In genomic region chr10:126525326-126525725, GRCh38 we compare ENCODE assay signal across 17 cellular contexts.
DNase-seq lines count a peak whose midpoint lies in the region; ATAC-seq and TF ChIP-seq lines count a peak whose summit lies in the region.
"Had no signal": no experiment of that assay in that cellular context is flagged by ENCODE, and none has a peak within 500 bp of the region (broad histone marks: within the 10 kb centered on the region; RNA-seq: fewer than 3 reads in every experiment).

No MANE protein-coding gene starts in this region.

- ATAC-seq in HG03521 (IDR thresholded peaks at IDR 0.05; ENCODE audit: unreplicated experiment), result no peak
- ATAC-seq: GM23338 had no signal

- H3K9me3 Mint-ChIP-seq in nephron progenitor cell, result no peaks in the 10 kb centered on the region
- H3K9me3 Mint-ChIP-seq: CD4-positive, alpha-beta T cell; GM23338 had no signal

- no peak overlapping the region for H3K4me3 Mint-ChIP-seq in nephron progenitor cell
- H3K4me3 Mint-ChIP-seq: B cell; CD4-positive, alpha-beta T cell; GM23338 had no signal

- H3K4me1 Mint-ChIP-seq in nephron progenitor cell, result peaks cover 20% of the 10 kb centered on the region
- H3K4me1 Mint-ChIP-seq: B cell had no signal

- peaks cover 12% of the 10 kb centered on the region for H3K27me3 Mint-ChIP-seq in nephron progenitor cell (ENCODE audit: low read depth, poor library complexity)

- no peak for TF ChIP-seq CTCF in nephron progenitor cell (IDR thresholded peaks at IDR 0.05)

- intact Hi-C loops in posterior vena cava (cut with DNase I), result no loop called here

- peak overlapping the region; percentile 56 for H3K27ac Mint-ChIP-seq in nephron progenitor cell
- H3K27ac Mint-ChIP-seq: B cell; CD4-positive, alpha-beta T cell; GM23338 had no signal

- no peaks in the 10 kb centered on the region for H3K36me3 Mint-ChIP-seq in nephron progenitor cell (ENCODE audit: low read depth)

- peak; percentile 79 for DNase-seq in NCI-H69 (lab: John Stamatoyannopoulos, UW)
- DNase-seq in globus pallidus (ENCODE audit: low spot score), result peak; percentile 82
- DNase-seq in nephron progenitor cell, result peak; percentile 30
- peak; percentile 74 for DNase-seq in superior temporal gyrus (ENCODE audit: extremely low spot score)
- DNase-seq in HT-29 (ENCODE audit: low spot score), result no peak
- DNase-seq in activated effector memory CD4-positive, alpha-beta T cell treated with Interleukin-2 at 50 U/mL for 16 hours, result no peak
- no peak for DNase-seq in posterior vena cava (ENCODE audit: low spot score)
- DNase-seq: CD4-positive, alpha-beta T cell; KBM-7; NCI-H1436 treated with DMSO at 0.1 percent for 48 hours; NCI-H2081 treated with DMSO at 0.1 percent for 48 hours; NCI-H226; NCI-H524 treated with DMSO at 0.1 percent for 48 hours; Right ventricle myocardium superior had no signal

Comparison
In these comparisons a context has a peak if more than half of its experiments do, and no peak if none do; other contexts are left out.
1. DNase-seq: peak in NCI-H69 (single experiment), globus pallidus (single experiment), nephron progenitor cell (single experiment) and superior temporal gyrus (single experiment); none in HT-29 (single experiment), activated effector memory CD4-positive, alpha-beta T cell treated with Interleukin-2 at 50 U/mL for 16 hours (single experiment) and posterior vena cava (single experiment).